In genomic region chr2:164954954-164955701, GRCh38 we compare ENCODE assay signal across 12 cellular contexts. TPM values are rescaled to one million over a fixed set of nuclear protein-coding genes. Genes with fewer than 3 reads are reported as not detected.
DNase-seq lines count a peak whose midpoint lies in the region; ATAC-seq and TF ChIP-seq lines count a peak whose summit lies in the region.
"Had no signal": no experiment of that assay in that cellular context is flagged by ENCODE, and none has a peak within 500 bp of the region (broad histone marks: within the 10 kb centered on the region; RNA-seq: fewer than 3 reads in every experiment).

Gene SLC38A11 (minus strand): TSS chr2:164955525. CDS start chr2:164955247, 278 bp downstream.

- no peaks in the 10 kb centered on the region for H3K36me3 ChIP-seq in ovary

- WGBS in ovary, 3 donors, result 7 to 12% (median 11%) methylated on average over 30 to 34 of the region's 34 CpGs

- ATAC-seq in WTC11 (peak; percentile 87), GM21526 (IDR thresholded peaks at IDR 0.05; ENCODE audit: low FRiP score, unreplicated experiment) (no peak)
- no peak for ATAC-seq in activated T-helper 17 cell treated with anti-CD3 and anti-CD28 coated beads, Interleukin-2, amount 50 U/mL, for 72 hours (replicated peaks)

- H3K9me3 Mint-ChIP-seq in WTC11 (no peaks in the 10 kb centered on the region), glutamatergic neuron (ENCODE audit: unreplicated experiment) (peaks cover 1% of the 10 kb centered on the region)
- H3K9me3 Mint-ChIP-seq in activated T-helper 17 cell treated with anti-CD3 and anti-CD28 coated beads, Interleukin-2, amount 50 U/mL, for 72 hours, result no peaks in the 10 kb centered on the region

- peaks cover 5% of the 10 kb centered on the region for H3K4me1 Mint-ChIP-seq in WTC11
- no peaks in the 10 kb centered on the region for H3K4me1 Mint-ChIP-seq in glutamatergic neuron (ENCODE audit: low read depth, unreplicated experiment)
- no peaks in the 10 kb centered on the region for H3K4me1 Mint-ChIP-seq in activated T-helper 17 cell treated with anti-CD3 and anti-CD28 coated beads, Interleukin-2, amount 50 U/mL, for 72 hours

- TF ChIP-seq POLR2A in ovary (IDR thresholded peaks at IDR 0.05), result no peak

- POLR2A ChIA-PET in WTC11 (lab: Charles Lee), result no interaction called here

- peak; percentile 5 for DNase-seq in AG10803 (ENCODE audit: low read depth)
- peak; percentile 28 for DNase-seq in WTC11 (ENCODE audit: low spot score)
- DNase-seq in glutamatergic neuron, result peak; percentile 17
- DNase-seq in ovary, result peak; percentile 18 to 65 (median 20)
- no peak for DNase-seq in NCI-H748 (lab: John Stamatoyannopoulos, UW; ENCODE audit: unreplicated experiment)
- DNase-seq in NCI-H2196 treated with DMSO at 0.1 percent for 48 hours (lab: John Stamatoyannopoulos, UW; ENCODE audit: unreplicated experiment), result no peak
- DNase-seq: activated CD8-positive, alpha-beta memory T cell treated with anti-CD3 and anti-CD28 coated beads, Interleukin-2, amount 50 U/mL, for 48 hours; DMS 273 treated with DMSO at 0.1 percent for 48 hours; NCI-H187 had no signal

- CTCF ChIA-PET in WTC11 (lab: Charles Lee), result interaction anchor here (0.8 to 1.0 kb wide), 2 partner anchors 38 to 339 kb away, joined by 4 read pairs; no protein-coding TSS in a partner anchor

- peaks cover 2% of the 10 kb centered on the region for H3K4me1 ChIP-seq in ovary (ENCODE audit: insufficient read depth)

- TF ChIP-seq CTCF in AG10803 (conservative IDR thresholded peaks at IDR 0.05; ENCODE audit: low read length), result peak; percentile 17; the same call in 1 of the 2 replicates
- TF ChIP-seq CTCF in WTC11 (IDR thresholded peaks at IDR 0.05), result no peak
- no peak for TF ChIP-seq CTCF in glutamatergic neuron (IDR thresholded peaks at IDR 0.05; ENCODE audit: partially characterized antibody, unreplicated experiment)
- no peak for TF ChIP-seq CTCF in ovary (IDR thresholded peaks at IDR 0.05)

- no peaks in the 10 kb centered on the region for H3K27me3 ChIP-seq in ovary

- no peaks in the 10 kb centered on the region for H3K36me3 Mint-ChIP-seq in WTC11
- no peaks in the 10 kb centered on the region for H3K36me3 Mint-ChIP-seq in glutamatergic neuron (ENCODE audit: unreplicated experiment)
- H3K36me3 Mint-ChIP-seq in activated T-helper 17 cell treated with anti-CD3 and anti-CD28 coated beads, Interleukin-2, amount 50 U/mL, for 72 hours (ENCODE audit: low read depth), result no peaks in the 10 kb centered on the region

- H3K27me3 Mint-ChIP-seq in WTC11 (ENCODE audit: low read depth), result peaks cover 4% of the 10 kb centered on the region
- H3K27me3 Mint-ChIP-seq in glutamatergic neuron (ENCODE audit: unreplicated experiment), result no peaks in the 10 kb centered on the region
- peaks cover 22% of the 10 kb centered on the region for H3K27me3 Mint-ChIP-seq in activated T-helper 17 cell treated with anti-CD3 and anti-CD28 coated beads, Interleukin-2, amount 50 U/mL, for 72 hours

- H3K27ac Mint-ChIP-seq in WTC11, result no peak within 1 kb of the TSS; the same call in 1 of the 2 replicates
- no peak within 1 kb of the TSS for H3K27ac Mint-ChIP-seq in glutamatergic neuron (ENCODE audit: unreplicated experiment)
- no peak within 1 kb of the TSS for H3K27ac Mint-ChIP-seq in activated T-helper 17 cell treated with anti-CD3 and anti-CD28 coated beads, Interleukin-2, amount 50 U/mL, for 72 hours

- no peak for TF ChIP-seq EP300 in ovary (IDR thresholded peaks at IDR 0.05)

- intact Hi-C loops in ovary (cut with DNase I), result no loop called here

- H3K4me3 ChIP-seq in AG10803 (ENCODE audit: low read length), result peak within 1 kb of the TSS; percentile 54
- H3K4me3 ChIP-seq in ovary, result peak within 1 kb of the TSS; percentile 24

- no peaks in the 10 kb centered on the region for H3K9me3 ChIP-seq in ovary

- no peak within 1 kb of the TSS for H3K27ac ChIP-seq in ovary

- peak within 1 kb of the TSS; percentile 41 for H3K4me3 Mint-ChIP-seq in WTC11
- no peak within 1 kb of the TSS for H3K4me3 Mint-ChIP-seq in glutamatergic neuron (ENCODE audit: unreplicated experiment)
- no peak within 1 kb of the TSS for H3K4me3 Mint-ChIP-seq in activated T-helper 17 cell treated with anti-CD3 and anti-CD28 coated beads, Interleukin-2, amount 50 U/mL, for 72 hours

TF ChIP-seq in WTC11, 78 proteins besides CTCF, POLR2A, EP300 and RAD21:
- TF ChIP-seq, protein P1, sequence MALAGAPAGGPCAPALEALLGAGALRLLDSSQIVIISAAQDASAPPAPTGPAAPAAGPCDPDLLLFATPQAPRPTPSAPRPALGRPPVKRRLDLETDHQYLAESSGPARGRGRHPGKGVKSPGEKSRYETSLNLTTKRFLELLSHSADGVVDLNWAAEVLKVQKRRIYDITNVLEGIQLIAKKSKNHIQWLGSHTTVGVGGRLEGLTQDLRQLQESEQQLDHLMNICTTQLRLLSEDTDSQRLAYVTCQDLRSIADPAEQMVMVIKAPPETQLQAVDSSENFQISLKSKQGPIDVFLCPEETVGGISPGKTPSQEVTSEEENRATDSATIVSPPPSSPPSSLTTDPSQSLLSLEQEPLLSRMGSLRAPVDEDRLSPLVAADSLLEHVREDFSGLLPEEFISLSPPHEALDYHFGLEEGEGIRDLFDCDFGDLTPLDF (CRISPR knock-in tag; IDR thresholded peaks at IDR 0.05), result no peak
- no peak for TF ChIP-seq MXD4 (CRISPR knock-in tag; IDR thresholded peaks at IDR 0.05; ENCODE audit: borderline replicate concordance)
- TF ChIP-seq E2F5 (CRISPR knock-in tag; IDR thresholded peaks at IDR 0.05), result no peak
- no peak for TF ChIP-seq MYBL2 (CRISPR knock-in tag; IDR thresholded peaks at IDR 0.05)
- TF ChIP-seq TEAD4 (CRISPR knock-in tag; IDR thresholded peaks at IDR 0.05), result no peak

RNA-seq across cellular contexts. Expression of gene SLC38A11, which starts in this region (rescaled TPM):
- total RNA-seq in WTC11 (2021) (not detected in 3 replicates), glutamatergic neuron (ENCODE audit: unreplicated experiment) (not detected), ovary (1 to 10 TPM in 2 of 7 donors, under 1 TPM in 2, not detected in 3; 0.20 to 2.3 (median 0.96) TPM)
- polyA plus RNA-seq in ovary, result 1 to 10 TPM in 1 of 2 donors, under 1 TPM in 1; 0.19 to 3.0 TPM
- not detected for total RNA-seq in activated T-helper 17 cell treated with anti-CD3 and anti-CD28 coated beads, Interleukin-2, amount 50 U/mL, for 72 hours
- total RNA-seq: lung microvascular endothelial cell had no signal

Comparison
In these comparisons a context has a peak if more than half of its experiments do, and no peak if none do; other contexts are left out.
1. Peak in DNase-seq and ATAC-seq in WTC11; RNA of the gene not detected or under 1 TPM.
2. Peak in DNase-seq in glutamatergic neuron; RNA of the gene not detected or under 1 TPM.
3. DNase-seq: peak in AG10803 (single experiment) and ovary (5 of 5); none in NCI-H748 (single experiment) and NCI-H2196 treated with DMSO at 0.1 percent for 48 hours (single experiment).